In the genomic region with DNA sequence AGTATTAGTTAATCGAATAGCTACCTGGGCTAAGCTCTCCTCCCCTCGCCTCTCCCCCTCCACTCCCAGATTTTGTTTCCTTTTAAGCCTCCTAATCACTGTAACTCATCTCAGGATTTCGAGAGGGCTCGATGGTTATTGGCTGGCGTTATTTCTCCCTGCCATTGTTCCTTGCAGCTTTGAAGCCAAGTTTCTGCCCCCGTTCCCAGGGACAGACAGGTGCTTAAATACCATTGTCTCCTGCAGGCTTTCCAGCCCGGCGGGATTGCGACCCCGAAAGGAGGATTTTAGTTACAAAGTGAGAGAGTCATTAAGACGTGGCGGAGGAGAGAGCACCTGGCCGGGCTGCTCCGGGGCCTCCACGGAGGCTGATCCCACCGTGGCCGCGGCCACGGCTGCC, we compare ENCODE assay signal across 24 cellular contexts. TPM values are rescaled to one million over a fixed set of nuclear protein-coding genes. Genes with fewer than 3 reads are reported as not detected.
DNase-seq lines count a peak whose midpoint lies in the region; ATAC-seq, FAIRE-seq and TF ChIP-seq lines count a peak whose summit lies in the region.
"Had no signal": no experiment of that assay in that cellular context is flagged by ENCODE, and none has a peak within 500 bp of the region (broad histone marks: within the 10 kb centered on the region; RNA-seq: fewer than 3 reads in every experiment).

No MANE protein-coding gene starts in this region.

- H3K4me2 ChIP-seq in osteoblast (ENCODE audit: insufficient read depth, low read length), result no peak overlapping the region
- H3K4me2 ChIP-seq: SK-N-SH had no signal

- H3K9me3 ChIP-seq in WERI-Rb-1 (ENCODE audit: severe bottlenecking) (peaks cover 18% of the 10 kb centered on the region), osteoblast (ENCODE audit: low read depth, low read length) (peaks cover 3% of the 10 kb centered on the region)
- H3K9me3 ChIP-seq: SK-N-SH had no signal

- H3K79me2 ChIP-seq in osteoblast (ENCODE audit: insufficient read depth, low read length), result no peaks in the 10 kb centered on the region

- H3K36me3 ChIP-seq in WERI-Rb-1 (peaks cover 44% of the 10 kb centered on the region), osteoblast (ENCODE audit: insufficient read depth, low read length) (peaks cover 30% of the 10 kb centered on the region)

- no peak for TF ChIP-seq CTCF in D721Med (IDR thresholded peaks at IDR 0.05; ENCODE audit: insufficient read depth, missing control alignments)
- TF ChIP-seq CTCF in WERI-Rb-1 (IDR thresholded peaks at IDR 0.05; ENCODE audit: low read depth, low read length), result no peak
- TF ChIP-seq CTCF in osteoblast (IDR thresholded peaks at IDR 0.05; ENCODE audit: extremely low read depth, low read depth, low read length), result no peak

- H2AFZ ChIP-seq in osteoblast (ENCODE audit: low read length), result no peak overlapping the region

- H4K20me1 ChIP-seq in osteoblast (ENCODE audit: insufficient read depth, low read length), result no peaks in the 10 kb centered on the region

- no peak overlapping the region for H3K4me3 ChIP-seq in WERI-Rb-1 (ENCODE audit: low read depth, low read length)
- H3K4me3 ChIP-seq in osteoblast (ENCODE audit: insufficient read depth, low read length), result no peak overlapping the region

- no peak for FAIRE-seq in D721Med (lab: Jason Lieb, UNC)
- FAIRE-seq: A204.1, GM12892, H1, HepG2 had no signal

- H3K27me3 ChIP-seq in WERI-Rb-1 (ENCODE audit: insufficient read depth, low read depth, severe bottlenecking) (no peaks in the 10 kb centered on the region), osteoblast (ENCODE audit: insufficient read depth, low read length) (no peaks in the 10 kb centered on the region)

- H3K27ac ChIP-seq in WERI-Rb-1 (peak overlapping the region; percentile 44), osteoblast (ENCODE audit: low read depth, low read length) (no peak overlapping the region)
- H3K27ac ChIP-seq: C4-2B, HL-60 had no signal

- no peak for ATAC-seq in HG02678 (IDR thresholded peaks at IDR 0.05; ENCODE audit: unreplicated experiment)
- ATAC-seq in HG02759 (IDR thresholded peaks at IDR 0.05; ENCODE audit: unreplicated experiment), result no peak
- ATAC-seq: HepG2, Panc1 had no signal

- peak; percentile 77 for DNase-seq in D721Med (ENCODE audit: insufficient read length, low spot score)
- peak; percentile 66 for DNase-seq in NCI-H1105 treated with DMSO at 0.1 percent for 48 hours (lab: John Stamatoyannopoulos, UW)
- peak; percentile 54 for DNase-seq in WERI-Rb-1
- peak; percentile 74 for DNase-seq in osteoblast (ENCODE audit: insufficient read length, low spot score, missing footprints)
- DNase-seq in activated effector memory CD4-positive, alpha-beta T cell treated with anti-CD3 and anti-CD28 coated beads, Interleukin-2, amount 50 U/mL, for 16 hours, result no peak
- DNase-seq: DND-41; KBM-7; MM.1S; NCI-H1048; NCI-H146; NCI-H2029; NK-92 treated with Interleukin-12 subunit alpha and Interleukin-12 subunit beta, amount 100 ng/mL, for 24 hours; SIG-M5; SK-N-SH; T-helper 2 cell had no signal

- H3K4me1 ChIP-seq in osteoblast (ENCODE audit: insufficient read depth, low read length), result no peaks in the 10 kb centered on the region

RNA-seq across cellular contexts. Expression of gene ASS1, which starts 46.2 kb away (rescaled TPM):
- 134 and 195 TPM in 2 replicates for total RNA-seq in osteoblast
